Comparison of ENCODE assay signal across 18 cellular contexts in genomic region chr19:48596237-48596636, GRCh38. TPM values are rescaled to one million over a fixed set of nuclear protein-coding genes. Genes with fewer than 3 reads are reported as not detected.
DNase-seq lines count a peak whose midpoint lies in the region; ATAC-seq and TF ChIP-seq lines count a peak whose summit lies in the region.
"Had no signal": no experiment of that assay in that cellular context is flagged by ENCODE, and none has a peak within 500 bp of the region (broad histone marks: within the 10 kb centered on the region; RNA-seq: fewer than 3 reads in every experiment).

No MANE protein-coding gene starts in this region.

- TF ChIP-seq CTCF in ascending aorta (IDR thresholded peaks at IDR 0.05), result no peak

- intact Hi-C loops in activated CD4-positive, alpha-beta T cell treated with anti-CD3 and anti-CD28 coated beads, Interleukin-2, amount 10 ng/mL, durations not matched to agents 24 days and 14 days (cut with micrococcal nuclease), result no loop called here
- intact Hi-C loops in activated CD4-positive, alpha-beta memory T cell treated with anti-CD3 and anti-CD28 coated beads for 36 hours (cut with micrococcal nuclease), result no loop called here
- intact Hi-C loops in naive thymus-derived CD4-positive, alpha-beta T cell (cut with micrococcal nuclease), result no loop called here
- intact Hi-C loops in ascending aorta (cut with DNase I), result no loop called here

- POLR2A ChIA-PET in activated CD4-positive, alpha-beta memory T cell treated with anti-CD3 and anti-CD28 coated beads for 36 hours (lab: Charles Lee), result no interaction called here
- POLR2A ChIA-PET in naive thymus-derived CD4-positive, alpha-beta T cell (lab: Charles Lee), result interaction anchor here (1.1 kb wide), 1 partner anchor 35 kb away, joined by 5 read pairs; no protein-coding TSS in a partner anchor

- H3K27me3 ChIP-seq in naive thymus-derived CD4-positive, alpha-beta T cell (ENCODE audit: control insufficient read depth in 2 of 2, insufficient read depth in 2 of 2, low read length in 2 of 2), result no peaks in the 10 kb centered on the region
- H3K27me3 ChIP-seq in ascending aorta, result no peaks in the 10 kb centered on the region
- H3K27me3 ChIP-seq: foreskin keratinocyte, upper lobe of right lung had no signal

- H3K27ac Mint-ChIP-seq in activated CD4-positive, alpha-beta T cell treated with anti-CD3 and anti-CD28 coated beads, Interleukin-2, amount 10 ng/mL, durations not matched to agents 24 days and 14 days, result peak overlapping the region; percentile 84
- peak overlapping the region; percentile 91 for H3K27ac Mint-ChIP-seq in activated CD4-positive, alpha-beta memory T cell treated with anti-CD3 and anti-CD28 coated beads for 36 hours
- H3K27ac Mint-ChIP-seq in naive thymus-derived CD4-positive, alpha-beta T cell, result peak overlapping the region in 6 of 9 donors; percentile 43 to 88 (median 76)
- H3K27ac Mint-ChIP-seq: brain had no signal

- no peak for ATAC-seq in naive thymus-derived CD4-positive, alpha-beta T cell
- ATAC-seq: foreskin keratinocyte, left cardiac atrium, upper lobe of right lung had no signal

- no peaks in the 10 kb centered on the region for H3K9me3 ChIP-seq in naive thymus-derived CD4-positive, alpha-beta T cell (ENCODE audit: control insufficient read depth in 2 of 3, low read length in 3 of 3)
- H3K9me3 ChIP-seq in ascending aorta, result no peaks in the 10 kb centered on the region
- H3K9me3 ChIP-seq: upper lobe of right lung had no signal

- H3K4me1 Mint-ChIP-seq in activated CD4-positive, alpha-beta T cell treated with anti-CD3 and anti-CD28 coated beads, Interleukin-2, amount 10 ng/mL, durations not matched to agents 24 days and 14 days, result peaks cover 14% of the 10 kb centered on the region
- peaks cover 11% of the 10 kb centered on the region for H3K4me1 Mint-ChIP-seq in activated CD4-positive, alpha-beta memory T cell treated with anti-CD3 and anti-CD28 coated beads for 36 hours (ENCODE audit: low read depth)
- peaks cover 0 to 12% (median 4%) of the 10 kb centered on the region in 7 donors for H3K4me1 Mint-ChIP-seq in naive thymus-derived CD4-positive, alpha-beta T cell
- H3K4me1 Mint-ChIP-seq: brain had no signal

- peaks cover 6 to 8% of the 10 kb centered on the region in 2 donors for H3K4me1 ChIP-seq in naive thymus-derived CD4-positive, alpha-beta T cell (ENCODE audit: control insufficient read depth in 2 of 2, insufficient read depth in 2 of 2, low read length in 2 of 2)
- H3K4me1 ChIP-seq in ascending aorta, result no peaks in the 10 kb centered on the region
- H3K4me1 ChIP-seq: foreskin keratinocyte, upper lobe of right lung had no signal

- peak overlapping the region; percentile 46 for H3K4me3 ChIP-seq in naive thymus-derived CD4-positive, alpha-beta T cell (ENCODE audit: low read length)
- H3K4me3 ChIP-seq in ascending aorta, result no peak overlapping the region
- H3K4me3 ChIP-seq: coronary artery, upper lobe of right lung had no signal

- H3K36me3 Mint-ChIP-seq in activated CD4-positive, alpha-beta T cell treated with anti-CD3 and anti-CD28 coated beads, Interleukin-2, amount 10 ng/mL, durations not matched to agents 24 days and 14 days (ENCODE audit: low read depth), result peaks cover 8% of the 10 kb centered on the region
- no peaks in the 10 kb centered on the region for H3K36me3 Mint-ChIP-seq in activated CD4-positive, alpha-beta memory T cell treated with anti-CD3 and anti-CD28 coated beads for 36 hours
- peaks cover 0 to 5% (median 0%) of the 10 kb centered on the region in 5 donors for H3K36me3 Mint-ChIP-seq in naive thymus-derived CD4-positive, alpha-beta T cell
- H3K36me3 Mint-ChIP-seq: brain had no signal

- CTCF ChIA-PET in activated CD4-positive, alpha-beta memory T cell treated with anti-CD3 and anti-CD28 coated beads for 36 hours (lab: Charles Lee), result no interaction called here
- CTCF ChIA-PET in naive thymus-derived CD4-positive, alpha-beta T cell (lab: Charles Lee), result interaction anchor here (1.1 kb wide), 1 partner anchor 12 kb away, joined by 3 read pairs; no protein-coding TSS in a partner anchor

- no peaks in the 10 kb centered on the region for H3K27me3 Mint-ChIP-seq in activated CD4-positive, alpha-beta T cell treated with anti-CD3 and anti-CD28 coated beads, Interleukin-2, amount 10 ng/mL, durations not matched to agents 24 days and 14 days
- no peaks in the 10 kb centered on the region for H3K27me3 Mint-ChIP-seq in activated CD4-positive, alpha-beta memory T cell treated with anti-CD3 and anti-CD28 coated beads for 36 hours
- H3K27me3 Mint-ChIP-seq in naive thymus-derived CD4-positive, alpha-beta T cell, result peaks cover 0 to 4% (median 0%) of the 10 kb centered on the region in 5 donors

- DNase-seq in activated CD4-positive, alpha-beta T cell treated with anti-CD3 and anti-CD28 coated beads, Interleukin-2, amount 10 ng/mL, durations not matched to agents 24 days and 14 days, result no peak
- no peak for DNase-seq in activated CD4-positive, alpha-beta T cell treated with anti-CD3 and anti-CD28 coated beads for 48 hours
- DNase-seq in activated CD4-positive, alpha-beta memory T cell treated with anti-CD3 and anti-CD28 coated beads for 36 hours, result no peak
- no peak for DNase-seq in naive thymus-derived CD4-positive, alpha-beta T cell
- no peak for DNase-seq in ascending aorta (ENCODE audit: low spot score in 2 of 2)
- DNase-seq in NK-92 treated with Interleukin-12 subunit alpha and Interleukin-12 subunit beta, amount 100 ng/mL, for 24 hours (lab: John Stamatoyannopoulos, UW), result no peak
- DNase-seq: activated naive CD4-positive, alpha-beta T cell treated with Interleukin-2 at 50 U/mL for 16 hours; foreskin keratinocyte; GOT3; left cardiac atrium; NCI-H1694 treated with DMSO at 0.1 percent for 48 hours; NCI-H446; stimulated activated naive CD4-positive, alpha-beta T cell treated with Interleukin-2 at 50 U/mL for 16 hours; upper lobe of right lung had no signal

- no peaks in the 10 kb centered on the region for H3K9me3 Mint-ChIP-seq in activated CD4-positive, alpha-beta T cell treated with anti-CD3 and anti-CD28 coated beads, Interleukin-2, amount 10 ng/mL, durations not matched to agents 24 days and 14 days
- H3K9me3 Mint-ChIP-seq in activated CD4-positive, alpha-beta memory T cell treated with anti-CD3 and anti-CD28 coated beads for 36 hours, result no peaks in the 10 kb centered on the region
- no peaks in the 10 kb centered on the region for H3K9me3 Mint-ChIP-seq in naive thymus-derived CD4-positive, alpha-beta T cell
- H3K9me3 Mint-ChIP-seq: brain had no signal

- no peak overlapping the region for H3K27ac ChIP-seq in naive thymus-derived CD4-positive, alpha-beta T cell (ENCODE audit: low read depth, low read length)
- no peak overlapping the region for H3K27ac ChIP-seq in ascending aorta
- H3K27ac ChIP-seq: C4-2B, coronary artery, foreskin keratinocyte, RWPE1, upper lobe of right lung had no signal

- no peaks in the 10 kb centered on the region for H3K36me3 ChIP-seq in naive thymus-derived CD4-positive, alpha-beta T cell (ENCODE audit: control insufficient read depth in 2 of 3, insufficient read depth in 3 of 3, low read length in 3 of 3)
- H3K36me3 ChIP-seq in ascending aorta, result no peaks in the 10 kb centered on the region
- H3K36me3 ChIP-seq: upper lobe of right lung had no signal

- H3K4me3 Mint-ChIP-seq in activated CD4-positive, alpha-beta T cell treated with anti-CD3 and anti-CD28 coated beads, Interleukin-2, amount 10 ng/mL, durations not matched to agents 24 days and 14 days, result peak overlapping the region; percentile 82
- peak overlapping the region; percentile 76 for H3K4me3 Mint-ChIP-seq in activated CD4-positive, alpha-beta memory T cell treated with anti-CD3 and anti-CD28 coated beads for 36 hours
- peak overlapping the region in 5 of 10 donors; percentile 35 to 81 (median 66) for H3K4me3 Mint-ChIP-seq in naive thymus-derived CD4-positive, alpha-beta T cell
- H3K4me3 Mint-ChIP-seq: brain had no signal

RNA-seq across cellular contexts. Expression of gene SPACA4, which starts 10.3 kb away (rescaled TPM):
- not detected in 2 replicates for total RNA-seq in activated CD4-positive, alpha-beta T cell treated with anti-CD3 and anti-CD28 coated beads, Interleukin-2, amount 10 ng/mL, durations not matched to agents 24 days and 14 days
- not detected for total RNA-seq in activated CD4-positive, alpha-beta memory T cell treated with anti-CD3 and anti-CD28 coated beads for 36 hours
- not detected for total RNA-seq in naive thymus-derived CD4-positive, alpha-beta T cell
- polyA plus RNA-seq in naive thymus-derived CD4-positive, alpha-beta T cell, result not detected
- not detected for total RNA-seq in ascending aorta
- total RNA-seq: foreskin keratinocyte, left cardiac atrium had no signal
- polyA plus RNA-seq: foreskin keratinocyte had no signal

RNA-seq across cellular contexts. Expression of gene FAM83E, which starts 18.6 kb away (rescaled TPM):
- 5.1 and 6.4 TPM in 2 replicates for total RNA-seq in activated CD4-positive, alpha-beta T cell treated with anti-CD3 and anti-CD28 coated beads, Interleukin-2, amount 10 ng/mL, durations not matched to agents 24 days and 14 days
- 1 to 10 TPM; 2.2 to 2.4 TPM for total RNA-seq in activated CD4-positive, alpha-beta memory T cell treated with anti-CD3 and anti-CD28 coated beads for 36 hours
- 1 to 10 TPM in 3 of 5 experiments, under 1 TPM in 1, not detected in 1; 0.80 to 3.7 (median 2.9) TPM for total RNA-seq in naive thymus-derived CD4-positive, alpha-beta T cell
- under 1 TPM in 1 of 2 donors, not detected in 1; 0.66 TPM for polyA plus RNA-seq in naive thymus-derived CD4-positive, alpha-beta T cell
- not detected for total RNA-seq in ascending aorta

RNA-seq across cellular contexts. Expression of gene RPL18, which starts 22.7 kb away (rescaled TPM):
- 1,885 and 1,938 TPM in 2 replicates for total RNA-seq in activated CD4-positive, alpha-beta T cell treated with anti-CD3 and anti-CD28 coated beads, Interleukin-2, amount 10 ng/mL, durations not matched to agents 24 days and 14 days
- total RNA-seq in activated CD4-positive, alpha-beta memory T cell treated with anti-CD3 and anti-CD28 coated beads for 36 hours, result 1,000 to 10,000 TPM; 2,095 to 2,140 TPM
- 1,000 to 10,000 TPM; 1,570 to 2,826 (median 2,745) TPM for total RNA-seq in naive thymus-derived CD4-positive, alpha-beta T cell
- polyA plus RNA-seq in naive thymus-derived CD4-positive, alpha-beta T cell, result 1,000 to 10,000 TPM; 2,813 to 2,817 TPM
- total RNA-seq in ascending aorta, result 2,223 TPM

RNA-seq across cellular contexts. Expression of gene SPHK2, which starts 23.1 kb away (rescaled TPM):
- 36.4 and 39.0 TPM in 2 replicates for total RNA-seq in activated CD4-positive, alpha-beta T cell treated with anti-CD3 and anti-CD28 coated beads, Interleukin-2, amount 10 ng/mL, durations not matched to agents 24 days and 14 days
- total RNA-seq in activated CD4-positive, alpha-beta memory T cell treated with anti-CD3 and anti-CD28 coated beads for 36 hours, result 10 to 100 TPM; 24.1 to 24.6 TPM
- 10 to 100 TPM; 20.1 to 34.7 (median 30.5) TPM for total RNA-seq in naive thymus-derived CD4-positive, alpha-beta T cell
- polyA plus RNA-seq in naive thymus-derived CD4-positive, alpha-beta T cell, result 10 to 100 TPM; 11.2 to 11.7 TPM
- total RNA-seq in ascending aorta, result 35.3 TPM

RNA-seq across cellular contexts. Expression of gene DBP, which starts 40.9 kb away (rescaled TPM):
- 10.7 and 11.2 TPM in 2 replicates for total RNA-seq in activated CD4-positive, alpha-beta T cell treated with anti-CD3 and anti-CD28 coated beads, Interleukin-2, amount 10 ng/mL, durations not matched to agents 24 days and 14 days
- total RNA-seq in activated CD4-positive, alpha-beta memory T cell treated with anti-CD3 and anti-CD28 coated beads for 36 hours, result 10 to 100 TPM in 1 of 2 experiments, 1 to 10 TPM in 1; 8.3 to 10.4 TPM
- 10 to 100 TPM; 11.9 to 79.9 (median 33.2) TPM for total RNA-seq in naive thymus-derived CD4-positive, alpha-beta T cell
- 100 to 1,000 TPM in 1 of 2 donors, 10 to 100 TPM in 1; 61.7 to 130 TPM for polyA plus RNA-seq in naive thymus-derived CD4-positive, alpha-beta T cell
- 0.21 TPM for total RNA-seq in ascending aorta
